ENCODE assay signal across 10 cellular contexts in genomic region chr11:12680940-12681258, GRCh38. TPM values are rescaled to one million over a fixed set of nuclear protein-coding genes. Genes with fewer than 3 reads are reported as not detected.
DNase-seq lines count a peak whose midpoint lies in the region; ATAC-seq, FAIRE-seq and TF ChIP-seq lines count a peak whose summit lies in the region.
"Had no signal": no experiment of that assay in that cellular context is flagged by ENCODE, and none has a peak within 500 bp of the region (broad histone marks: within the 10 kb centered on the region; RNA-seq: fewer than 3 reads in every experiment).

No MANE protein-coding gene starts in this region.

- H3K9me3 ChIP-seq in HepG2 (ENCODE audit: low read length) (no peaks in the 10 kb centered on the region), right lobe of liver (no peaks in the 10 kb centered on the region), neural progenitor cell (ENCODE audit: low read depth) (no peaks in the 10 kb centered on the region), vagina (no peaks in the 10 kb centered on the region)
- H3K9me3 ChIP-seq: ascending aorta had no signal

- 100% methylated on average over 2 of the region's 2 CpGs for WGBS in HepG2 (ENCODE audit: low lambda C conversion rate)
- 57% methylated on average over 2 of the region's 2 CpGs for WGBS in right lobe of liver (ENCODE audit: insufficient coverage, low coverage, low lambda C conversion rate, missing lambda C conversion rate)

- no peaks in the 10 kb centered on the region; a peak in 3 of 5 replicates for H3K36me3 ChIP-seq in HepG2 (replicated peaks in 1 of 2; ENCODE audit: control insufficient read depth in 1 of 2, insufficient read depth in 2 of 2, low read length in 2 of 2)
- no peaks in the 10 kb centered on the region for H3K36me3 ChIP-seq in right lobe of liver
- no peaks in the 10 kb centered on the region for H3K36me3 ChIP-seq in neural progenitor cell
- no peaks in the 10 kb centered on the region for H3K36me3 ChIP-seq in vagina
- H3K36me3 ChIP-seq: ascending aorta had no signal

- no peak for TF ChIP-seq POLR2A in HepG2 (IDR thresholded peaks at IDR 0.05; ENCODE audit: insufficient read depth in 1 of 2, low read depth in 2 of 2, low read length in 2 of 2)
- no peak for TF ChIP-seq POLR2A in right lobe of liver (IDR thresholded peaks at IDR 0.05)
- no peak for TF ChIP-seq POLR2A in vagina (IDR thresholded peaks at IDR 0.05)

- peaks cover 17% of the 10 kb centered on the region for H4K20me1 ChIP-seq in HepG2 (ENCODE audit: insufficient read depth, low read length)
- H4K20me1 ChIP-seq in neural progenitor cell (ENCODE audit: low read depth), result peaks cover 98% of the 10 kb centered on the region

- H2AFZ ChIP-seq in HepG2 (ENCODE audit: low read length), result no peak overlapping the region
- H2AFZ ChIP-seq in neural progenitor cell (replicated peaks), result no peak overlapping the region

- H3K4me3 Mint-ChIP-seq in endothelial cell (ENCODE audit: unreplicated experiment) (peak overlapping the region; percentile 74), neural progenitor cell (peak overlapping the region; percentile 83)
- H3K4me3 Mint-ChIP-seq: activated T-cell treated with anti-CD3 and anti-CD28 coated beads, Interleukin-2, amount 50 U/mL, for 24 hours had no signal

- TF ChIP-seq CTCF in HepG2 (CRISPR knock-in tag; IDR thresholded peaks at IDR 0.05) (no peak), right lobe of liver (IDR thresholded peaks at IDR 0.05) (no peak), endothelial cell (IDR thresholded peaks at IDR 0.05; ENCODE audit: unreplicated experiment) (no peak), neural progenitor cell (IDR thresholded peaks at IDR 0.05) (no peak), vagina (IDR thresholded peaks at IDR 0.05) (no peak)

- H3K4me1 ChIP-seq in HepG2 (ENCODE audit: insufficient read depth, low read length), result peaks cover 98% of the 10 kb centered on the region
- H3K4me1 ChIP-seq in right lobe of liver, result peaks cover 0 to 48% (median 5%) of the 10 kb centered on the region in 4 donors
- peaks cover 87% of the 10 kb centered on the region for H3K4me1 ChIP-seq in neural progenitor cell
- H3K4me1 ChIP-seq in vagina, result peaks cover 83% of the 10 kb centered on the region

- H3K4me1 Mint-ChIP-seq in endothelial cell (ENCODE audit: unreplicated experiment) (peaks cover 76% of the 10 kb centered on the region), neural progenitor cell (peaks cover 88% of the 10 kb centered on the region)

- POLR2A ChIA-PET in HepG2 (lab: Yijun Ruan, JAX), result interaction anchor here (1.9 kb wide), 1 partner anchor 11 kb away, joined by 15 read pairs; no protein-coding TSS in a partner anchor

- ATAC-seq in HepG2 (no peak), right lobe of liver (no peak)

- H3K36me3 Mint-ChIP-seq in endothelial cell (ENCODE audit: low read depth, unreplicated experiment) (peaks cover 12% of the 10 kb centered on the region), neural progenitor cell (peaks cover 24% of the 10 kb centered on the region)

- H3K4me2 ChIP-seq in HepG2 (ENCODE audit: low read depth, low read length), result 0 out of 2 replicates have a peak overlapping the region, but pooled peaks have one; percentile 29
- peak overlapping the region; percentile 84 for H3K4me2 ChIP-seq in neural progenitor cell

- TF ChIP-seq EP300 in HepG2 (IDR thresholded peaks at IDR 0.05; ENCODE audit: low read depth in 2 of 2, low read length in 2 of 2), result no peak
- no peak for TF ChIP-seq EP300 in HepG2 (CRISPR knock-in tag; IDR thresholded peaks at IDR 0.05; ENCODE audit: borderline replicate concordance)

- no peak overlapping the region for H3K9ac ChIP-seq in HepG2 (ENCODE audit: insufficient read depth, low read depth, low read length)
- no peak overlapping the region for H3K9ac ChIP-seq in neural progenitor cell

- CTCF ChIA-PET in HepG2 (lab: Yijun Ruan, JAX; ENCODE audit: low intra/inter-chr PET ratio, low total read pairs), result no interaction called here

- H3F3A ChIP-seq in neural progenitor cell (ENCODE audit: low read depth), result peaks cover 31% of the 10 kb centered on the region

- peaks cover 3% of the 10 kb centered on the region for H3K27me3 Mint-ChIP-seq in endothelial cell (ENCODE audit: unreplicated experiment)
- H3K27me3 Mint-ChIP-seq in neural progenitor cell (ENCODE audit: insufficient read depth, low read depth), result peaks cover 2% of the 10 kb centered on the region

- H3K4me3 ChIP-seq in HepG2 (replicated peaks in 1 of 3; ENCODE audit: insufficient read depth in 1 of 3, low read depth in 2 of 3, low read length in 3 of 3) (no peak overlapping the region), right lobe of liver (no peak overlapping the region), neural progenitor cell (peak overlapping the region; percentile 83), vagina (peak overlapping the region in 1 of 2 donors; percentile 10)

- intact Hi-C loops in HepG2 (cut with micrococcal nuclease; ENCODE audit: unreplicated experiment) (no loop called here), right lobe of liver (cut with DNase I) (no loop called here), vagina (cut with DNase I) (no loop called here)

- H3K27me3 ChIP-seq in HepG2 (ENCODE audit: control insufficient read depth in 1 of 2, insufficient read depth in 2 of 2, low read length in 2 of 2) (no peaks in the 10 kb centered on the region), right lobe of liver (no peaks in the 10 kb centered on the region), neural progenitor cell (no peaks in the 10 kb centered on the region), vagina (no peaks in the 10 kb centered on the region)
- H3K27me3 ChIP-seq: ascending aorta had no signal

- H3K79me2 ChIP-seq in HepG2 (ENCODE audit: insufficient read depth, low read length) (peaks cover 97% of the 10 kb centered on the region), neural progenitor cell (ENCODE audit: low read depth) (peaks cover 97% of the 10 kb centered on the region)

- H3K9me3 Mint-ChIP-seq in endothelial cell (ENCODE audit: unreplicated experiment) (no peaks in the 10 kb centered on the region), neural progenitor cell (no peaks in the 10 kb centered on the region)
- H3K9me3 Mint-ChIP-seq: activated T-cell treated with anti-CD3 and anti-CD28 coated beads, Interleukin-2, amount 50 U/mL, for 24 hours had no signal

- H3K27ac Mint-ChIP-seq in endothelial cell (ENCODE audit: unreplicated experiment) (peak overlapping the region; percentile 94), neural progenitor cell (peak overlapping the region; percentile 62)
- H3K27ac Mint-ChIP-seq: activated T-cell treated with anti-CD3 and anti-CD28 coated beads, Interleukin-2, amount 50 U/mL, for 24 hours had no signal

- FAIRE-seq in HepG2 (lab: Jason Lieb, UNC), result no peak

- no peak for DNase-seq in HepG2 (ENCODE audit: low spot score)
- no peak for DNase-seq in right lobe of liver
- DNase-seq in endothelial cell (ENCODE audit: low spot score), result no peak
- peak; percentile 75 for DNase-seq in neural progenitor cell (ENCODE audit: low spot score)
- no peak for DNase-seq in vagina (ENCODE audit: extremely low spot score in 2 of 2)
- no peak for DNase-seq in SKM-1 treated with dmso at 0.1 percent for 144 hours (lab: John Stamatoyannopoulos, UW; ENCODE audit: unreplicated experiment)
- no peak for DNase-seq in NCI-H1105 treated with DMSO at 0.1 percent for 48 hours (lab: John Stamatoyannopoulos, UW)
- no peak for DNase-seq in activated gamma-delta T cell (lab: John Stamatoyannopoulos, UW)
- DNase-seq: activated T-cell treated with anti-CD3 and anti-CD28 coated beads, Interleukin-2, amount 50 U/mL, for 24 hours had no signal

- no TSS peak for BruUV-seq in HepG2 (replicated peaks; lab: Mats Ljungman, UMichigan)

- no peak for TF ChIP-seq RAD21 in HepG2 (CRISPR knock-in tag; IDR thresholded peaks at IDR 0.05)

- H3K27ac ChIP-seq in HepG2 (ENCODE audit: extremely low read length, insufficient read depth, low read length), result no peak overlapping the region
- H3K27ac ChIP-seq in right lobe of liver, result no peak overlapping the region
- peak overlapping the region; percentile 76 for H3K27ac ChIP-seq in neural progenitor cell
- H3K27ac ChIP-seq in vagina, result peak overlapping the region; percentile 93
- H3K27ac ChIP-seq: ascending aorta had no signal

- in situ Hi-C loops in HepG2 (cut with HindIII; ENCODE audit: extremely low pct_ligation_motif_present, low pct_unique_long_range_greater_than_20kb), result no loop called here

TF ChIP-seq in HepG2, 621 proteins besides CTCF, POLR2A, EP300 and RAD21 (continues in another document):
- no peak for TF ChIP-seq ATF7-NPFF (CRISPR knock-in tag; IDR thresholded peaks at IDR 0.05; ENCODE audit: low read depth)

RNA-seq across cellular contexts. Expression of gene TEAD1, which starts 6.7 kb away (rescaled TPM):
- total RNA-seq in HepG2 (2016; rRNA removed; fragmentation: Illumina TruSeq; extraction: Trizol) (30.5 and 40.7 TPM in 2 replicates), right lobe of liver (10 to 100 TPM; 28.3 to 41.5 (median 32.2) TPM), endothelial cell (ENCODE audit: unreplicated experiment) (54.4 TPM), neural progenitor cell (ENCODE audit: low replicate concordance) (93.8 and 98.3 TPM in 2 replicates), vagina (50.3 TPM)
- total RNA-seq in HepG2 (2016; cell fraction: cytosol; rRNA removed; fragmentation: Illumina TruSeq; extraction: Trizol; ENCODE audit: low read depth), result 8.3 and 11.7 TPM in 2 replicates
- 29.5 and 36.2 TPM in 2 replicates for total RNA-seq in HepG2 (2016; cell fraction: insoluble cytoplasmic fraction; rRNA removed; fragmentation: Illumina TruSeq; extraction: Trizol)
- 23.8 and 25.3 TPM in 2 replicates for total RNA-seq in HepG2 (2016; cell fraction: membrane; rRNA removed; fragmentation: Illumina TruSeq; extraction: Trizol)
- 42.8 and 45.0 TPM in 2 replicates for total RNA-seq in HepG2 (2016; cell fraction: nucleus; rRNA removed; fragmentation: Illumina TruSeq; extraction: Trizol)
- 17.0 and 20.1 TPM in 2 replicates for polyA plus RNA-seq in HepG2 (2011; rRNA removed)
- polyA plus RNA-seq in HepG2 (2011; cell fraction: cytosol; rRNA removed), result 13.0 and 14.1 TPM in 2 replicates
- 33.6 and 34.8 TPM in 2 replicates for polyA plus RNA-seq in HepG2 (2011; cell fraction: nucleus; rRNA removed)
- 25.7 and 29.3 TPM in 2 replicates for polyA plus RNA-seq in HepG2 (2012)
- 0.77 and 0.92 TPM in 2 replicates for polyA plus RNA-seq in HepG2 (2016; cell fraction: cytosol; fragmentation: Illumina TruSeq; extraction: Trizol; ENCODE audit: low read depth)
- 19.7 and 21.0 TPM in 2 replicates for polyA plus RNA-seq in HepG2 (2016; cell fraction: insoluble cytoplasmic fraction; fragmentation: Illumina TruSeq; extraction: Trizol; ENCODE audit: low read depth)
- polyA plus RNA-seq in HepG2 (2016; cell fraction: membrane; fragmentation: Illumina TruSeq; extraction: Trizol; ENCODE audit: low read depth), result 2.6 and 3.3 TPM in 2 replicates
- polyA plus RNA-seq in HepG2 (2016; cell fraction: nucleus; fragmentation: Illumina TruSeq; extraction: Trizol; ENCODE audit: insufficient read depth, low read depth), result 21.1 and 21.8 TPM in 2 replicates
- 45.9 and 178 TPM in 2 replicates for polyA minus RNA-seq in HepG2 (2011; rRNA and poly(A)+ RNA removed; ENCODE audit: low replicate concordance)
- 37.4 and 37.9 TPM in 2 replicates for polyA minus RNA-seq in HepG2 (2011; cell fraction: cytosol; rRNA and poly(A)+ RNA removed)
- 69.4 and 79.4 TPM in 2 replicates for polyA minus RNA-seq in HepG2 (2011; cell fraction: nucleus; rRNA and poly(A)+ RNA removed)

Comparison
In these comparisons a context has a peak if more than half of its experiments do, and no peak if none do; other contexts are left out.
1. H3K27ac ChIP-seq: peak in neural progenitor cell (single experiment) and vagina (single experiment); none in HepG2 (single experiment) and right lobe of liver (0 of 3).